19 cellular contexts compared by ENCODE assay signal in the genomic region with DNA sequence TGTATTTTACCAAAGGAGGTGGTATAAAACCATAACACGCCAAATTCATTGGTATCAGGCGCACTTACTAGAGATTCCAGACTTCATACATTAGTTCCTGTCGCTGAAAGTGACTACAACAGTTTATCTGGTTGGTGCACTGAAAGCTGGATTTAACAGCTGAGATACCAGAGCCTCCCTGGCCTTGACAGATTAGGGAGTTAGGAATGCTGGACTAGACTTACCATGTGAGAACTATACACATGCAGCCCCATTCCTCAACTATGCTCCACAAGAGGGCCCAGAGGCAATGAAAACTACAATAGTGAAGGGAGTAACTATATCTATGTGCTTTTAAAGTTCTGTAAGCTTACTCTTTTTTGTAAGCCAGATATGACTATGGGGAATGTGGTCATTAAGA.
A peak's percentile ranks its signal among the peaks of the same experiment; 100 is the strongest.
DNase-seq lines count a peak whose midpoint lies in the region; ATAC-seq and TF ChIP-seq lines count a peak whose summit lies in the region.
"Had no signal": no experiment of that assay in that cellular context is flagged by ENCODE, and none has a peak within 500 bp of the region (broad histone marks: within the 10 kb centered on the region; RNA-seq: fewer than 3 reads in every experiment).

No MANE protein-coding gene starts in this region.

- H3K9me3 Mint-ChIP-seq in nephron: no peaks in the 10 kb centered on the region
- peaks cover 0 to 6% (median 0%) of the 10 kb centered on the region in 5 donors for H3K9me3 Mint-ChIP-seq in CD8-positive, alpha-beta memory T cell
- H3K9me3 Mint-ChIP-seq: H9 had no signal

- H3K9me3 ChIP-seq in T-helper 17 cell (ENCODE audit: control insufficient read depth, low read length, poor library complexity, severe bottlenecking): no peaks in the 10 kb centered on the region
- H3K9me3 ChIP-seq in CD8-positive, alpha-beta memory T cell (ENCODE audit: low read length): no peaks in the 10 kb centered on the region
- H3K9me3 ChIP-seq: SJSA1 had no signal

- peaks cover 2% of the 10 kb centered on the region for H3K4me1 Mint-ChIP-seq in T-helper 17 cell
- H3K4me1 Mint-ChIP-seq in nephron: no peaks in the 10 kb centered on the region
- peaks cover 1 to 9% (median 6%) of the 10 kb centered on the region in 3 donors for H3K4me1 Mint-ChIP-seq in CD8-positive, alpha-beta memory T cell

- DNase-seq in LHCN-M2 (ENCODE audit: low read depth) (peak; percentile 5), T-helper 17 cell (no peak), fibroblast of peridontal ligament (ENCODE audit: extremely low read depth) (peak; percentile 8), COLO829 (ENCODE audit: low spot score) (no peak)
- no peak for DNase-seq in CD8-positive, alpha-beta memory T cell
- no peak for DNase-seq in activated CD4-positive, alpha-beta T cell treated with anti-CD3 and anti-CD28 coated beads, Interleukin-2, amount 50 U/mL, for 48 hours
- DNase-seq: COR-L47, GF-D8, H9, NCI-H1105 treated with DMSO at 0.1 percent for 48 hours, NCI-H1694, NCI-H2081 treated with DMSO at 0.1 percent for 48 hours, NCI-H510A, NCI-H774, PC-3 had no signal

- POLR2A ChIA-PET in CD8-positive, alpha-beta memory T cell (lab: Charles Lee): no interaction called here

- H3K4me3 ChIP-seq in CD8-positive, alpha-beta memory T cell (ENCODE audit: low read length): no peak overlapping the region
- H3K4me3 ChIP-seq: SJSA1 had no signal

- H3K27ac ChIP-seq in CD8-positive, alpha-beta memory T cell (ENCODE audit: low read depth, low read length): no peak overlapping the region
- H3K27ac ChIP-seq: SJSA1 had no signal

- no peaks in the 10 kb centered on the region for H3K27me3 ChIP-seq in CD8-positive, alpha-beta memory T cell (ENCODE audit: insufficient read depth, low read length, poor library complexity, severe bottlenecking)
- H3K27me3 ChIP-seq: SJSA1 had no signal

- ATAC-seq in T-helper 17 cell: no peak
- no peak for ATAC-seq in HG03378 (IDR thresholded peaks at IDR 0.05; ENCODE audit: unreplicated experiment)
- ATAC-seq: PC-3 had no signal

- CTCF ChIA-PET in CD8-positive, alpha-beta memory T cell (lab: Charles Lee): interaction anchor here (1.4 to 2.4 kb wide), 2 partner anchors 15 to 174 kb away, joined by 3 to 10 read pairs; a partner anchor contains a TSS

- H3K4me3 Mint-ChIP-seq in T-helper 17 cell (no peak overlapping the region), nephron (no peak overlapping the region)
- no peak overlapping the region for H3K4me3 Mint-ChIP-seq in CD8-positive, alpha-beta memory T cell
- H3K4me3 Mint-ChIP-seq: CD14-positive monocyte, H9 had no signal

- H3K27ac Mint-ChIP-seq in T-helper 17 cell: peak overlapping the region; percentile 37
- H3K27ac Mint-ChIP-seq in nephron: peak overlapping the region in 2 of 3 experiments; percentile 5 to 90
- peak overlapping the region in 1 of 8 donors; percentile 25 for H3K27ac Mint-ChIP-seq in CD8-positive, alpha-beta memory T cell
- H3K27ac Mint-ChIP-seq: H9 had no signal

- H3K4me1 ChIP-seq in CD8-positive, alpha-beta memory T cell (ENCODE audit: insufficient read depth, low read length): no peaks in the 10 kb centered on the region
- H3K4me1 ChIP-seq: SJSA1 had no signal

- H3K36me3 ChIP-seq in CD8-positive, alpha-beta memory T cell (ENCODE audit: insufficient read depth, low read length): no peaks in the 10 kb centered on the region
- H3K36me3 ChIP-seq: SJSA1 had no signal

- H3K36me3 Mint-ChIP-seq in T-helper 17 cell (ENCODE audit: low read depth) (peaks cover 2% of the 10 kb centered on the region), nephron (ENCODE audit: low read depth) (peaks cover 34% of the 10 kb centered on the region)
- peaks cover 8 to 18% (median 18%) of the 10 kb centered on the region in 3 donors for H3K36me3 Mint-ChIP-seq in CD8-positive, alpha-beta memory T cell

- TF ChIP-seq CTCF in nephron (IDR thresholded peaks at IDR 0.05; ENCODE audit: unreplicated experiment in 3 of 3): no peak

- no peaks in the 10 kb centered on the region for H3K27me3 Mint-ChIP-seq in T-helper 17 cell
- no peaks in the 10 kb centered on the region for H3K27me3 Mint-ChIP-seq in nephron (ENCODE audit: low read depth)
- no peaks in the 10 kb centered on the region for H3K27me3 Mint-ChIP-seq in CD8-positive, alpha-beta memory T cell

Comparison
In these comparisons a context has a peak if more than half of its experiments do, and no peak if none do; other contexts are left out.
1. DNase-seq: peak in LHCN-M2 (single experiment) and fibroblast of peridontal ligament (single experiment); none in T-helper 17 cell (0 of 3), CD8-positive, alpha-beta memory T cell (0 of 5), COLO829 (single experiment) and activated CD4-positive, alpha-beta T cell treated with anti-CD3 and anti-CD28 coated beads, Interleukin-2, amount 50 U/mL, for 48 hours (0 of 2).